ENCODE assay signal across 16 cellular contexts in the genomic region with DNA sequence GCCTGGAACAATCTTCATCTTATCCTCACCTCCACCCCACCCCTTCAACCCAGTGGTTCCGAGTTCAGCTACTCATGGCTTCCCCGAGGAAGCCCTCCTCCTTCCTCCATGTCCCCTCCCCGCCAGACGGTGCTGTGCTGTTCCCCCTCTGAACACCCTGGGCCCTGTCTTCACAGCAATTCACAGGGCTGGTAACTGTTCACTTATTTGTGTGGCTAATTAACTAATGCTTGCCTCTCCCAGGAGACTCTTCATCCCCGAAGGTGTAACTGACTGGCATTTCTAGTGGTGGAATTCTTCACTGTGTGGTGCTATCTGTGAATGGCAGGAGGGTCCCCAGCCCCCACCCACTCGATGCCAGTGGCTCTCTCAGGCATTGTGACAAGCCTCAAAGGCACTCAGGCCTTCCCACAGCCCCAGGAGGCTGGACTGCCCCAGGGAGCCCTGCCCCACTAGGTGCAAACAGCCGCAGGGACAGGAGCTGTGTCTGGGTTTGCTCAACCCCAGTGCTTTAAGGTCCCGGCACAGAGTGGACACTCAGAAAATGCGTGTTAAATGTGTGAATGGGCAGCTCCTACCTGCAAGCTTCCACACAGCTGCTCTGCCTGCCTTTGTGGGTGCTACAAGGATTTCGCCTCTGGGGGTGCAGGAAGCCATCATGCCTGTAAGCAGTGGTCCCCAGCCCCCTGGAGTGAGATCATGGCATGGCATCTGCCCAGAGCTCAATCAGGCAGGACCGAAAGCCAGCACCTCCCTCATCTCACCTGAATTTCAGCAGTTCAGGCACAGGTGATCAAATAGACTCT.
A peak's percentile ranks its signal among the peaks of the same experiment; 100 is the strongest.
DNase-seq lines count a peak whose midpoint lies in the region; ATAC-seq and TF ChIP-seq lines count a peak whose summit lies in the region.
"Had no signal": no experiment of that assay in that cellular context is flagged by ENCODE, and none has a peak within 500 bp of the region (broad histone marks: within the 10 kb centered on the region; RNA-seq: fewer than 3 reads in every experiment).

No MANE protein-coding gene starts in this region.

- no peak for ATAC-seq in stimulated activated effector memory CD8-positive, alpha-beta T cell treated with anti-CD3 and anti-CD28 coated beads, Interleukin-12 subunit alpha, Interleukin-12 subunit beta, amount 100 ng/mL, for 72 hours
- ATAC-seq in GM19395 (IDR thresholded peaks at IDR 0.05; ENCODE audit: unreplicated experiment): no peak
- ATAC-seq: WTC11 had no signal

- no peaks in the 10 kb centered on the region for H3K27me3 ChIP-seq in OCI-LY1 (ENCODE audit: insufficient read depth, low read length)

- DNase-seq in activated effector memory CD4-positive, alpha-beta T cell treated with anti-CD3 and anti-CD28 coated beads, Interleukin-2, amount 50 U/mL, for 16 hours: peak; percentile 59
- DNase-seq in activated effector memory CD4-positive, alpha-beta T cell treated with Interleukin-2 at 50 U/mL for 16 hours: no peak
- DNase-seq in islet precursor cell (peak; percentile 84), NCI-H2107 treated with DMSO at 0.1 percent for 48 hours (lab: John Stamatoyannopoulos, UW; ENCODE audit: unreplicated experiment) (no peak), NCI-H1048 (lab: John Stamatoyannopoulos, UW) (no peak)
- DNase-seq in stimulated activated effector memory CD8-positive, alpha-beta T cell treated with anti-CD3 and anti-CD28 coated beads, Interleukin-12 subunit alpha, Interleukin-12 subunit beta, amount 100 ng/mL, for 72 hours (ENCODE audit: low spot score in 2 of 2): no peak
- DNase-seq: activated T-cell treated with anti-CD3 and anti-CD28 coated beads for 4 hours, dermis blood vessel endothelial cell, MM.1S, occipital lobe, PC-9 had no signal

- H3K4me1 ChIP-seq in OCI-LY1 (ENCODE audit: insufficient read depth, low read length, severe bottlenecking): peaks cover 100% of the 10 kb centered on the region

- peaks cover 70% of the 10 kb centered on the region for H3K4me1 Mint-ChIP-seq in stimulated activated effector memory CD8-positive, alpha-beta T cell treated with anti-CD3 and anti-CD28 coated beads, Interleukin-12 subunit alpha, Interleukin-12 subunit beta, amount 100 ng/mL, for 72 hours

- peak overlapping the region; percentile 11 for H3K4me3 ChIP-seq in OCI-LY1 (ENCODE audit: low read depth, low read length, poor library complexity, severe bottlenecking)
- H3K4me3 ChIP-seq: lung, PC-9 had no signal

- H3K36me3 ChIP-seq in OCI-LY1 (ENCODE audit: insufficient read depth, low read length): peaks cover 7% of the 10 kb centered on the region; the same call in 1 of the 2 replicates

- H3F3A ChIP-seq in OCI-LY1 (ENCODE audit: insufficient read depth, low read length): no peaks in the 10 kb centered on the region

- H3K9me2 ChIP-seq in OCI-LY1 (ENCODE audit: low read depth, low read length): no peaks in the 10 kb centered on the region

- no peaks in the 10 kb centered on the region for H3K9me3 ChIP-seq in OCI-LY1 (ENCODE audit: low read length)

- H3K27ac ChIP-seq in OCI-LY1 (ENCODE audit: low read depth, low read length, poor library complexity, severe bottlenecking): peak overlapping the region; percentile 98
- H3K27ac ChIP-seq: PC-9 had no signal

- peak overlapping the region; percentile 59 for H3K9ac ChIP-seq in OCI-LY1 (ENCODE audit: low read length)

- H4K20me1 ChIP-seq in OCI-LY1 (ENCODE audit: insufficient read depth, low read length): no peaks in the 10 kb centered on the region

- no peaks in the 10 kb centered on the region for H3K9me3 Mint-ChIP-seq in stimulated activated effector memory CD8-positive, alpha-beta T cell treated with anti-CD3 and anti-CD28 coated beads, Interleukin-12 subunit alpha, Interleukin-12 subunit beta, amount 100 ng/mL, for 72 hours
- H3K9me3 Mint-ChIP-seq: WTC11 had no signal

- H2AFZ ChIP-seq in OCI-LY1 (ENCODE audit: low read length): no peak overlapping the region
- H2AFZ ChIP-seq: PC-9 had no signal

- TF ChIP-seq CTCF in OCI-LY1 (IDR thresholded peaks at IDR 0.05; ENCODE audit: low read length): peak; percentile 31; the same call in 1 of the 2 replicates

- no peak overlapping the region for H3K4me3 Mint-ChIP-seq in stimulated activated effector memory CD8-positive, alpha-beta T cell treated with anti-CD3 and anti-CD28 coated beads, Interleukin-12 subunit alpha, Interleukin-12 subunit beta, amount 100 ng/mL, for 72 hours
- H3K4me3 Mint-ChIP-seq: type B pancreatic cell, WTC11 had no signal

- no peaks in the 10 kb centered on the region for H3K79me2 ChIP-seq in OCI-LY1 (ENCODE audit: insufficient read depth, low read length)

- H3K4me2 ChIP-seq in OCI-LY1 (ENCODE audit: low read length): peak overlapping the region; percentile 49
- H3K4me2 ChIP-seq: PC-9 had no signal

- H3K36me3 Mint-ChIP-seq in stimulated activated effector memory CD8-positive, alpha-beta T cell treated with anti-CD3 and anti-CD28 coated beads, Interleukin-12 subunit alpha, Interleukin-12 subunit beta, amount 100 ng/mL, for 72 hours: peaks cover 19% of the 10 kb centered on the region
- H3K36me3 Mint-ChIP-seq: type B pancreatic cell, WTC11 had no signal

- H3K27ac Mint-ChIP-seq in stimulated activated effector memory CD8-positive, alpha-beta T cell treated with anti-CD3 and anti-CD28 coated beads, Interleukin-12 subunit alpha, Interleukin-12 subunit beta, amount 100 ng/mL, for 72 hours: peak overlapping the region; percentile 44
- H3K27ac Mint-ChIP-seq: WTC11 had no signal

Comparison
In these comparisons a context has a peak if more than half of its experiments do, and no peak if none do; other contexts are left out.
1. DNase-seq: peak in activated effector memory CD4-positive, alpha-beta T cell treated with anti-CD3 and anti-CD28 coated beads, Interleukin-2, amount 50 U/mL, for 16 hours (single experiment) and islet precursor cell (single experiment); none in activated effector memory CD4-positive, alpha-beta T cell treated with Interleukin-2 at 50 U/mL for 16 hours (single experiment), stimulated activated effector memory CD8-positive, alpha-beta T cell treated with anti-CD3 and anti-CD28 coated beads, Interleukin-12 subunit alpha, Interleukin-12 subunit beta, amount 100 ng/mL, for 72 hours (0 of 2), NCI-H2107 treated with DMSO at 0.1 percent for 48 hours (single experiment) and NCI-H1048 (single experiment).